Comparison of ENCODE assay signal across 28 cellular contexts in genomic region chr16:81455006-81455405, GRCh38.
"Had no signal": no experiment of that assay in that cellular context is flagged by ENCODE, and none has a peak within 500 bp of the region (broad histone marks: within the 10 kb centered on the region; RNA-seq: fewer than 3 reads in every experiment).

No MANE protein-coding gene starts in this region.

- H3K4me3 ChIP-seq: esophagus muscularis mucosa, heart left ventricle, left ventricle myocardium inferior, pancreas, prostate gland, right atrium auricular region, spleen, thoracic aorta, uterus had no signal

- DNase-seq: activated CD4-positive, alpha-beta memory T cell treated with anti-CD3 and anti-CD28 coated beads for 36 hours; activated CD4-positive, alpha-beta T cell treated with anti-CD3 and anti-CD28 coated beads for 48 hours; activated CD8-positive, alpha-beta memory T cell treated with anti-CD3 and anti-CD28 coated beads, Interleukin-2, amount 50 U/mL, for 48 hours; activated naive CD4-positive, alpha-beta T cell treated with anti-CD3 and anti-CD28 coated beads, Interleukin-2, amount 50 U/mL, for 16 hours; activated naive CD8-positive, alpha-beta T cell treated with anti-CD3 and anti-CD28 coated beads, Interleukin-2, amount 50 U/mL, for 24 hours; activated T-cell treated with anti-CD3 and anti-CD28 coated beads, Interleukin-2, amount 50 U/mL, for 24 hours; amygdala; caudate nucleus; foreskin keratinocyte; heart left ventricle; left ventricle myocardium inferior; nephron progenitor cell; nucleus accumbens; pancreas; spleen; T-helper 9 cell; uterus had no signal

- H3K9me3 ChIP-seq: esophagus muscularis mucosa, heart left ventricle, left ventricle myocardium inferior, pancreas, prostate gland, right atrium auricular region, thoracic aorta, uterus had no signal

- H3K27ac Mint-ChIP-seq: activated CD4-positive, alpha-beta memory T cell treated with anti-CD3 and anti-CD28 coated beads for 36 hours; activated naive CD8-positive, alpha-beta T cell treated with anti-CD3 and anti-CD28 coated beads, Interleukin-2, amount 50 U/mL, for 24 hours; activated T-helper 17 cell treated with anti-CD3 and anti-CD28 coated beads, Interleukin-2, amount 50 U/mL, for 72 hours; nephron progenitor cell; T-helper 1 cell treated with Interleukin-12 subunit alpha and Interleukin-12 subunit beta and Interleukin-4 antibody, amounts not matched to agents 30 μg/mL and 1 μg/mL, for 36 hours had no signal

- H3K27ac ChIP-seq: esophagus muscularis mucosa, foreskin keratinocyte, heart left ventricle, left ventricle myocardium inferior, pancreas, prostate gland, right atrium auricular region, thoracic aorta, uterus, VCaP had no signal

- H3K9me3 Mint-ChIP-seq: type B pancreatic cell had no signal

- H3K27me3 ChIP-seq: esophagus muscularis mucosa, foreskin keratinocyte, heart left ventricle, pancreas, right atrium auricular region, spleen, uterus had no signal

- H3K4me3 Mint-ChIP-seq: activated CD4-positive, alpha-beta memory T cell treated with anti-CD3 and anti-CD28 coated beads for 36 hours; activated naive CD8-positive, alpha-beta T cell treated with anti-CD3 and anti-CD28 coated beads, Interleukin-2, amount 50 U/mL, for 24 hours; activated T-cell treated with anti-CD3 and anti-CD28 coated beads, Interleukin-2, amount 50 U/mL, for 24 hours; activated T-helper 17 cell treated with anti-CD3 and anti-CD28 coated beads, Interleukin-2, amount 50 U/mL, for 72 hours; nephron progenitor cell; stimulated activated naive CD8-positive, alpha-beta T cell treated with anti-CD3 and anti-CD28 coated beads, Interleukin-15, Interleukin-2, amounts not matched to agents 100 ng/mL and 50 ng/mL, for 24 hours; T-helper 1 cell treated with Interleukin-12 subunit alpha and Interleukin-12 subunit beta and Interleukin-4 antibody, amounts not matched to agents 30 μg/mL and 1 μg/mL, for 36 hours; type B pancreatic cell had no signal

- H3K36me3 ChIP-seq: left ventricle myocardium inferior, prostate gland, right atrium auricular region, thoracic aorta, uterus had no signal

- H3K4me1 ChIP-seq: foreskin keratinocyte, prostate gland, uterus had no signal

- ATAC-seq: activated CD4-positive, CD25-positive, alpha-beta regulatory T cell treated with anti-CD3 and anti-CD28 coated beads, Interleukin-2, amount 50 U/mL, for 24 hours; activated naive CD8-positive, alpha-beta T cell treated with anti-CD3 and anti-CD28 coated beads, Interleukin-2, amount 50 U/mL, for 24 hours; activated T-helper 17 cell treated with anti-CD3 and anti-CD28 coated beads, Interleukin-2, amount 50 U/mL, for 72 hours; foreskin keratinocyte; heart left ventricle; pancreas had no signal

- FAIRE-seq: pancreas, TTC549 had no signal

- H3K27me3 Mint-ChIP-seq: activated CD4-positive, alpha-beta memory T cell treated with anti-CD3 and anti-CD28 coated beads for 36 hours; activated naive CD8-positive, alpha-beta T cell treated with anti-CD3 and anti-CD28 coated beads, Interleukin-2, amount 50 U/mL, for 24 hours; activated T-cell treated with anti-CD3 and anti-CD28 coated beads, Interleukin-2, amount 50 U/mL, for 24 hours; activated T-helper 17 cell treated with anti-CD3 and anti-CD28 coated beads, Interleukin-2, amount 50 U/mL, for 72 hours; stimulated activated naive CD8-positive, alpha-beta T cell treated with anti-CD3 and anti-CD28 coated beads, Interleukin-15, Interleukin-2, amounts not matched to agents 100 ng/mL and 50 ng/mL, for 24 hours; type B pancreatic cell had no signal
